In the genomic region with DNA sequence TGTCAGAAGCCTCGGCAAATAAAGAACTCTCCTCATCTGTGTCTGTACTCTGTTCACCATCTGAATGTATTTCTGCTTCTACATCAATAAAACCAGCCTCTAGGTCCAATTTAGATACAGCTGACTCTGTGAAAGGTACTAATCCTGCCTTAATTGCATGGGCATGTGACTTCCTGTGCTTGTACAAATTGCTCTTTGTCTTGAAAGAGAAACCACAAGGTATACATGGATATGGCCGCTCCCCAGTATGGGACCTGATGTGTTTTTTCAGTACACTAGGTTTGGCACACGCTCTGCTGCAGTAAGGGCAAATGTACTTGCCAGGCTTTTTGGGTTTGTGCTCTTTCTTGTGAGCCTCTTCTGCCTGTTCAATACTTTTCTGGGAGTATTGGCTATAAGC, we compare ENCODE assay signal across 21 cellular contexts.
A peak's percentile ranks its signal among the peaks of the same experiment; 100 is the strongest.
DNase-seq lines count a peak whose midpoint lies in the region; ATAC-seq and TF ChIP-seq lines count a peak whose summit lies in the region.
"Had no signal": no experiment of that assay in that cellular context is flagged by ENCODE, and none has a peak within 500 bp of the region (broad histone marks: within the 10 kb centered on the region; RNA-seq: fewer than 3 reads in every experiment).

No MANE protein-coding gene starts in this region.

- no peaks in the 10 kb centered on the region for H3K36me3 ChIP-seq in MM.1S (replicated peaks; ENCODE audit: insufficient read depth, low read length)
- no peaks in the 10 kb centered on the region for H3K36me3 ChIP-seq in breast epithelium
- H3K36me3 ChIP-seq: neural progenitor cell had no signal

- H3K4me1 ChIP-seq in MM.1S (ENCODE audit: low read length) (peaks cover 6% of the 10 kb centered on the region; the same call in 1 of the 2 replicates), breast epithelium (no peaks in the 10 kb centered on the region)
- H3K4me1 ChIP-seq: A549, gastrocnemius medialis, neural progenitor cell, upper lobe of left lung had no signal

- H3K4me3 Mint-ChIP-seq in activated CD8-positive, alpha-beta memory T cell treated with anti-CD3 and anti-CD28 coated beads, Interleukin-2, amount 10 ng/mL, durations not matched to agents 7 days and 5 days = no peak overlapping the region
- peak overlapping the region; percentile 80 for H3K4me3 Mint-ChIP-seq in activated T-helper 17 cell treated with anti-CD3 and anti-CD28 coated beads, Interleukin-2, amount 50 U/mL, for 72 hours
- peak overlapping the region in 2 of 10 donors; percentile 30 to 42 for H3K4me3 Mint-ChIP-seq in naive thymus-derived CD8-positive, alpha-beta T cell
- H3K4me3 Mint-ChIP-seq: dendritic cell treated with granulocyte-macrophage colony-stimulating factor and Interleukin-4, amounts not matched to agents 40 ng/mL and 50 ng/mL, for 4 days; neural progenitor cell had no signal

- no peaks in the 10 kb centered on the region for H3K9me2 ChIP-seq in MM.1S (replicated peaks; ENCODE audit: insufficient read depth, low read length)

- no peak overlapping the region for H3K4me3 ChIP-seq in MM.1S (ENCODE audit: low read length)
- H3K4me3 ChIP-seq in breast epithelium = no peak overlapping the region
- H3K4me3 ChIP-seq: A549; BLaER1 treated with 17β-estradiol and CSF1 and Interleukin-3, amounts not matched to agents 10 nM and 100 nM; gastrocnemius medialis; GM23248; neural progenitor cell; upper lobe of left lung had no signal

- no peak for TF ChIP-seq CTCF in MM.1S (IDR thresholded peaks at IDR 0.05; ENCODE audit: low read length)
- TF ChIP-seq CTCF in breast epithelium (IDR thresholded peaks at IDR 0.05) = no peak

- no peaks in the 10 kb centered on the region for H3F3A ChIP-seq in MM.1S (ENCODE audit: insufficient read depth, low read length)

- H3K27ac ChIP-seq in MM.1S (ENCODE audit: low read length) (no peak overlapping the region), breast epithelium (no peak overlapping the region)
- H3K27ac ChIP-seq: A549; BLaER1 treated with 17β-estradiol and CSF1 and Interleukin-3, amounts not matched to agents 10 nM and 100 nM; brain microvascular endothelial cell; gastrocnemius medialis; GM23248; neural progenitor cell; upper lobe of left lung had no signal

- H4K20me1 ChIP-seq in MM.1S (ENCODE audit: insufficient read depth, low read length) = no peaks in the 10 kb centered on the region

- DNase-seq in activated CD8-positive, alpha-beta memory T cell treated with anti-CD3 and anti-CD28 coated beads, Interleukin-2, amount 10 ng/mL, durations not matched to agents 7 days and 5 days = no peak
- DNase-seq in activated CD8-positive, alpha-beta memory T cell treated with anti-CD3 and anti-CD28 coated beads, Interleukin-2, amount 50 U/mL, for 4 hours = no peak
- DNase-seq in MM.1S = peak; percentile 20
- no peak for DNase-seq in naive thymus-derived CD8-positive, alpha-beta T cell
- DNase-seq in SIG-M5 treated with dmso at 0.1 percent for 504 hours (lab: John Stamatoyannopoulos, UW; ENCODE audit: unreplicated experiment) = no peak
- no peak for DNase-seq in breast epithelium (ENCODE audit: low spot score in 2 of 2)
- DNase-seq: brain microvascular endothelial cell; gastrocnemius medialis; GM23248; mesenchymal stem cell; NCI-H187 treated with DMSO at 0.1 percent for 48 hours; NCI-H510A; RPMI8226; stimulated activated CD4-positive, alpha-beta T cell treated with anti-CD3 and anti-CD28 coated beads, Interleukin-12 subunit alpha, Interleukin-12 subunit beta, amount 100 ng/mL, for 4 hours; upper lobe of left lung had no signal

- peak; percentile 61 for ATAC-seq in activated CD8-positive, alpha-beta memory T cell treated with anti-CD3 and anti-CD28 coated beads, Interleukin-2, amount 10 ng/mL, durations not matched to agents 7 days and 5 days
- ATAC-seq in activated T-helper 17 cell treated with anti-CD3 and anti-CD28 coated beads, Interleukin-2, amount 50 U/mL, for 72 hours (replicated peaks) = peak; percentile 55
- ATAC-seq in naive thymus-derived CD8-positive, alpha-beta T cell = peak; percentile 33 to 63
- no peak for ATAC-seq in GM21529 (IDR thresholded peaks at IDR 0.05; ENCODE audit: unreplicated experiment)
- ATAC-seq: A549, gastrocnemius medialis had no signal

- no peak for TF ChIP-seq POLR2A in breast epithelium (IDR thresholded peaks at IDR 0.05)

- no peaks in the 10 kb centered on the region for H3K27me3 Mint-ChIP-seq in activated CD8-positive, alpha-beta memory T cell treated with anti-CD3 and anti-CD28 coated beads, Interleukin-2, amount 10 ng/mL, durations not matched to agents 7 days and 5 days
- H3K27me3 Mint-ChIP-seq in activated T-helper 17 cell treated with anti-CD3 and anti-CD28 coated beads, Interleukin-2, amount 50 U/mL, for 72 hours = no peaks in the 10 kb centered on the region
- H3K27me3 Mint-ChIP-seq in naive thymus-derived CD8-positive, alpha-beta T cell = no peaks in the 10 kb centered on the region
- H3K27me3 Mint-ChIP-seq: dendritic cell treated with granulocyte-macrophage colony-stimulating factor and Interleukin-4, amounts not matched to agents 40 ng/mL and 50 ng/mL, for 4 days had no signal

- no peaks in the 10 kb centered on the region for H3K27me3 ChIP-seq in MM.1S (replicated peaks; ENCODE audit: insufficient read depth, low read length)
- no peaks in the 10 kb centered on the region for H3K27me3 ChIP-seq in breast epithelium
- H3K27me3 ChIP-seq: BLaER1 treated with 17β-estradiol and CSF1 and Interleukin-3, amounts not matched to agents 10 nM and 100 nM; brain microvascular endothelial cell; gastrocnemius medialis; neural progenitor cell; upper lobe of left lung had no signal

- H3K9me3 ChIP-seq in MM.1S (replicated peaks; ENCODE audit: insufficient read depth, low read length) = no peaks in the 10 kb centered on the region
- no peaks in the 10 kb centered on the region for H3K9me3 ChIP-seq in breast epithelium
- H3K9me3 ChIP-seq: A549; BLaER1 treated with 17β-estradiol and CSF1 and Interleukin-3, amounts not matched to agents 10 nM and 100 nM; gastrocnemius medialis; upper lobe of left lung had no signal

- intact Hi-C loops in breast epithelium (cut with DNase I; ENCODE audit: low total_unique reads) = loop anchor here (2.0 kb wide), 1 partner anchor 17 kb away; no protein-coding TSS in a partner anchor

- no peaks in the 10 kb centered on the region for H3K79me2 ChIP-seq in MM.1S (ENCODE audit: low read length)

- H3K9ac ChIP-seq in MM.1S (ENCODE audit: low read length) = no peak overlapping the region
- H3K9ac ChIP-seq: BLaER1 treated with 17β-estradiol and CSF1 and Interleukin-3, amounts not matched to agents 10 nM and 100 nM; GM23248; neural progenitor cell had no signal

- H3K9me3 Mint-ChIP-seq in activated CD8-positive, alpha-beta memory T cell treated with anti-CD3 and anti-CD28 coated beads, Interleukin-2, amount 10 ng/mL, durations not matched to agents 7 days and 5 days (ENCODE audit: low read depth) = no peaks in the 10 kb centered on the region
- H3K9me3 Mint-ChIP-seq in activated T-helper 17 cell treated with anti-CD3 and anti-CD28 coated beads, Interleukin-2, amount 50 U/mL, for 72 hours = no peaks in the 10 kb centered on the region
- H3K9me3 Mint-ChIP-seq in naive thymus-derived CD8-positive, alpha-beta T cell = no peaks in the 10 kb centered on the region
- H3K9me3 Mint-ChIP-seq: dendritic cell treated with granulocyte-macrophage colony-stimulating factor and Interleukin-4, amounts not matched to agents 40 ng/mL and 50 ng/mL, for 4 days; neural progenitor cell had no signal

- CTCF ChIA-PET in activated CD8-positive, alpha-beta memory T cell treated with anti-CD3 and anti-CD28 coated beads, Interleukin-2, amount 10 ng/mL, durations not matched to agents 7 days and 5 days (lab: Charles Lee) = no interaction called here

- H3K27ac Mint-ChIP-seq in activated CD8-positive, alpha-beta memory T cell treated with anti-CD3 and anti-CD28 coated beads, Interleukin-2, amount 10 ng/mL, durations not matched to agents 7 days and 5 days = peak overlapping the region; percentile 44
- peak overlapping the region; percentile 88 for H3K27ac Mint-ChIP-seq in activated T-helper 17 cell treated with anti-CD3 and anti-CD28 coated beads, Interleukin-2, amount 50 U/mL, for 72 hours
- H3K27ac Mint-ChIP-seq in naive thymus-derived CD8-positive, alpha-beta T cell = peak overlapping the region in 8 of 10 donors; percentile 20 to 79 (median 64)
- H3K27ac Mint-ChIP-seq: dendritic cell treated with granulocyte-macrophage colony-stimulating factor and Interleukin-4, amounts not matched to agents 40 ng/mL and 50 ng/mL, for 4 days; neural progenitor cell had no signal

- no peak overlapping the region for H3K4me2 ChIP-seq in MM.1S (ENCODE audit: low read depth, low read length)
- H3K4me2 ChIP-seq: A549; BLaER1 treated with 17β-estradiol and CSF1 and Interleukin-3, amounts not matched to agents 10 nM and 100 nM; neural progenitor cell had no signal

- peaks cover 57% of the 10 kb centered on the region for H3K36me3 Mint-ChIP-seq in activated CD8-positive, alpha-beta memory T cell treated with anti-CD3 and anti-CD28 coated beads, Interleukin-2, amount 10 ng/mL, durations not matched to agents 7 days and 5 days
- H3K36me3 Mint-ChIP-seq in activated T-helper 17 cell treated with anti-CD3 and anti-CD28 coated beads, Interleukin-2, amount 50 U/mL, for 72 hours (ENCODE audit: low read depth) = peaks cover 73% of the 10 kb centered on the region
- peaks cover 20 to 72% (median 40%) of the 10 kb centered on the region in 3 donors for H3K36me3 Mint-ChIP-seq in naive thymus-derived CD8-positive, alpha-beta T cell

- POLR2A ChIA-PET in naive thymus-derived CD8-positive, alpha-beta T cell (lab: Charles Lee) = no interaction called here

- no peak overlapping the region for H2AFZ ChIP-seq in MM.1S (ENCODE audit: low read length)
- H2AFZ ChIP-seq: GM23248, neural progenitor cell had no signal

- peaks cover 28% of the 10 kb centered on the region for H3K4me1 Mint-ChIP-seq in activated CD8-positive, alpha-beta memory T cell treated with anti-CD3 and anti-CD28 coated beads, Interleukin-2, amount 10 ng/mL, durations not matched to agents 7 days and 5 days
- peaks cover 34% of the 10 kb centered on the region for H3K4me1 Mint-ChIP-seq in activated T-helper 17 cell treated with anti-CD3 and anti-CD28 coated beads, Interleukin-2, amount 50 U/mL, for 72 hours
- peaks cover 17 to 38% (median 21%) of the 10 kb centered on the region in 4 donors for H3K4me1 Mint-ChIP-seq in naive thymus-derived CD8-positive, alpha-beta T cell
- H3K4me1 Mint-ChIP-seq: neural progenitor cell had no signal
